ENCODE assay signal across 9 cellular contexts in the genomic region with DNA sequence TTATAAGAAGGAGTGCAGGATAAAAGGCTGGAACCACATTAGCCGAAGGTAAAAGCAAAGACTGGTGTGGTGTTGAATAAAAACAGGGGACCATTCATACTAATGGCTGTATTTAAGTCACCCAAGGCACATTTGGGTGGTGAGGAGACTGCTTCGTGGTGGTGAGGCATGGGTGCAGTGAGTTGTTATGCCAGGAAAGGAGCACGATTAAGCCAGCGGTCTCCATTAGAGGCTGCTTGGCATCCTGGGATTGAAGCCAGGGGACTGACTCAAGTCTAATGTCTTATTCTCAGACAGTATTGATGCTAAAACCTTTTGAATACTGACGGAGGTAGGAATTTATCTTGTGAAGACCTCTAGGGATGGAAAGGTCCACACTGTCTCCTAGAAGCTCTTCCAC. TPM values are rescaled to one million over a fixed set of nuclear protein-coding genes. Genes with fewer than 3 reads are reported as not detected.
DNase-seq lines count a peak whose midpoint lies in the region; ATAC-seq, FAIRE-seq and TF ChIP-seq lines count a peak whose summit lies in the region.
"Had no signal": no experiment of that assay in that cellular context is flagged by ENCODE, and none has a peak within 500 bp of the region (broad histone marks: within the 10 kb centered on the region; RNA-seq: fewer than 3 reads in every experiment).

No MANE protein-coding gene starts in this region.

- ATAC-seq in HG02588 (IDR thresholded peaks at IDR 0.05; ENCODE audit: unreplicated experiment) (peak; percentile 4), left colon (no peak)

- CTCF ChIA-PET in CD4-positive, alpha-beta memory T cell (lab: Charles Lee; ENCODE audit: partially characterized antibody): interaction anchor here (1.0 to 1.1 kb wide), 2 partner anchors 14 to 30 kb away, joined by 3 read pairs; no protein-coding TSS in a partner anchor

- intact Hi-C loops in CD4-positive, alpha-beta memory T cell (cut with micrococcal nuclease): loop anchor here (1.0 to 2.0 kb wide), 2 partner anchors 17 to 22 kb away; a partner anchor contains a TSS
- intact Hi-C loops in left colon (cut with DNase I, micrococcal nuclease): no loop called here

- peak overlapping the region; percentile 47 for H3K27ac ChIP-seq in CD4-positive, alpha-beta memory T cell (ENCODE audit: low read depth, low read length)
- peak overlapping the region; percentile 3 for H3K27ac ChIP-seq in cingulate gyrus (ENCODE audit: low read depth, low read length)

- H3K36me3 Mint-ChIP-seq in CD4-positive, alpha-beta memory T cell: no peaks in the 10 kb centered on the region
- H3K36me3 Mint-ChIP-seq in osteocyte (ENCODE audit: unreplicated experiment): peaks cover 61% of the 10 kb centered on the region

- no peaks in the 10 kb centered on the region for H3K27me3 Mint-ChIP-seq in CD4-positive, alpha-beta memory T cell
- H3K27me3 Mint-ChIP-seq in osteocyte (ENCODE audit: unreplicated experiment): no peaks in the 10 kb centered on the region

- peaks cover 17% of the 10 kb centered on the region for H3K4me1 ChIP-seq in CD4-positive, alpha-beta memory T cell (ENCODE audit: insufficient read depth, low read length)

- FAIRE-seq in GM12892 (lab: Jason Lieb, UNC): no peak

- no peaks in the 10 kb centered on the region for H3K9me3 Mint-ChIP-seq in CD4-positive, alpha-beta memory T cell
- H3K9me3 Mint-ChIP-seq in osteocyte (ENCODE audit: unreplicated experiment): no peaks in the 10 kb centered on the region
- H3K9me3 Mint-ChIP-seq: activated T-helper 2 cell treated with anti-CD3 and anti-CD28 coated beads, Interferon-gamma antibody, Interleukin-2, Interleukin-4, amounts not matched to agents 10 μg/mL and 5 μg/mL and 100 μg/mL, durations not matched to agents 14 hours and 24 hours and 36 hours had no signal

- H3K27me3 ChIP-seq in CD4-positive, alpha-beta memory T cell (ENCODE audit: insufficient read depth, low read length): no peaks in the 10 kb centered on the region

- no peak for TF ChIP-seq CTCF in osteocyte (IDR thresholded peaks at IDR 0.05)

- POLR2A ChIA-PET in CD4-positive, alpha-beta memory T cell (lab: Charles Lee; ENCODE audit: partially characterized antibody): interaction anchor here (0.9 to 3.2 kb wide), 3 partner anchors 19 to 47 kb away, joined by 3 to 26 read pairs (median 3); a partner anchor contains a TSS

- DNase-seq in CD4-positive, alpha-beta memory T cell: no peak
- DNase-seq in osteocyte (ENCODE audit: extremely low spot score, unreplicated experiment) (no peak), left colon (no peak), HT-29 (ENCODE audit: low spot score) (no peak), GM12892 (ENCODE audit: insufficient read length) (no peak), HuH-7 (ENCODE audit: low spot score) (no peak)

- no peaks in the 10 kb centered on the region for H3K36me3 ChIP-seq in CD4-positive, alpha-beta memory T cell (ENCODE audit: insufficient read depth, low read length)

- peaks cover 15 to 35% (median 26%) of the 10 kb centered on the region in 4 donors for H3K4me1 Mint-ChIP-seq in CD4-positive, alpha-beta memory T cell
- H3K4me1 Mint-ChIP-seq in osteocyte (ENCODE audit: unreplicated experiment): peaks cover 43% of the 10 kb centered on the region

- H3K27ac Mint-ChIP-seq in CD4-positive, alpha-beta memory T cell: peak overlapping the region; percentile 62 to 95 (median 91)
- peak overlapping the region; percentile 71 for H3K27ac Mint-ChIP-seq in osteocyte (ENCODE audit: unreplicated experiment)

- H3K4me3 Mint-ChIP-seq in CD4-positive, alpha-beta memory T cell: peak overlapping the region; percentile 77 to 91 (median 84)
- H3K4me3 Mint-ChIP-seq in osteocyte (ENCODE audit: unreplicated experiment): no peak overlapping the region

- H3K4me3 ChIP-seq in CD4-positive, alpha-beta memory T cell (ENCODE audit: low read length in 2 of 2): peak overlapping the region in 1 of 2 donors; percentile 19

- H3K9me3 ChIP-seq in CD4-positive, alpha-beta memory T cell (ENCODE audit: control insufficient read depth in 1 of 2, low read length in 2 of 2): no peaks in the 10 kb centered on the region

- no peak for TF ChIP-seq POLR2A in GM12892 (IDR thresholded peaks at IDR 0.05; ENCODE audit: low read depth, low read length)

RNA-seq across cellular contexts. Expression of a gene that starts 21.9 kb away (rescaled TPM):
- total RNA-seq in CD4-positive, alpha-beta memory T cell: 10 to 100 TPM; 48.3 to 49.1 TPM
- polyA plus RNA-seq in CD4-positive, alpha-beta memory T cell: 10 to 100 TPM; 19.0 to 28.8 TPM
- total RNA-seq in osteocyte (71.1 and 71.5 TPM in 2 replicates), left colon (10 to 100 TPM; 51.2 to 55.3 TPM)
- 22.0 and 23.6 TPM in 2 replicates for total RNA-seq in HT-29 (2014; rRNA removed; shearing (Covaris generic))
- polyA plus RNA-seq in GM12892 (2012; ENCODE audit: missing spikeins): 11.4 TPM
